Comparison of ENCODE assay signal across 8 cellular contexts in the genomic region with DNA sequence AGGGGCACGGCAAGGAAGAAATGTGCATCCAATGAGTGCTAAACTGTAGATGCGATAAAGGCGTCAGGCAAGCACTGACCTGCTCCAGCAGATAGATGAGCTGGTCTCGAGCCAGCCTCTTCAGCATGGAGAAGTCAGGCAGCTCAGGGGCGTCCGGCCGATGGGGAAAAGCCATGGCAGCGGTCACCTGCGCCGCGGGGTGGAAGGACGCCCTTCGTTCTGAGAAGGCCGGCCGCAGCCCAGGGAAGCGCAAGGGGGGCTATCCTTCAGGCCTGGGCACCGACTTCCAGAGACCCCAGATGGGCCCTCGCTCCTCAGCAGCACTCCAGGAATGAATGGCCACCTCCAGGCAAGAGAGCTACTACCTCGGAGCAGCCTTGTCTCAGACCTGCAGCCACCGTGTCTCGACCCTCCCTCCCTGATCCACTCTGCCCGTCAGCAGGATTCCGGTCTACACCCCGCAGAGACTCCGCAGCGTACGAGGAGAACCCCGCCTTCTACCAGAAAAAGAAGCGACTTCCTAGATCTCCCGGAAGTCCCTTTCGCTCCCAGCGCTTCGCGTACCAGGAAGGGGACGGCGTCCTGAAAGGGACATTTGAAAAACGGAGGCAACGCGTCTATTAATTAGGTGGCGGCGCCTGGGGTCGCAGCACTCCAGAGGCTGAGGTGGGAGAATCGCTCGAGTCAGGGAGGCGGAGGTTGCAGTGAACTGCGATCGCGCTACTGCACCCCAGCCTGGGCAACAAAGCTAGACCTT. TPM values are rescaled to one million over a fixed set of nuclear protein-coding genes. Genes with fewer than 3 reads are reported as not detected.
DNase-seq lines count a peak whose midpoint lies in the region; ATAC-seq and TF ChIP-seq lines count a peak whose summit lies in the region.

VPS33B (minus strand) TSS at position 520 of the 757 bp plus-strand sequence; CDS start at position 175, 345 bp downstream.

- peaks cover 0 to 15% (median 5%) of the 10 kb centered on the region in 4 donors for H3K4me1 ChIP-seq in right lobe of liver

- DNase-seq in Ammon's horn (ENCODE audit: low spot score) (peak; percentile 93), NCI-H748 (lab: John Stamatoyannopoulos, UW; ENCODE audit: unreplicated experiment) (peak; percentile 93), dorsolateral prefrontal cortex (peak; percentile 70 to 90 (median 87)), right lobe of liver (peak; percentile 81 to 92 (median 86))
- DNase-seq in activated CD4-positive, alpha-beta T cell treated with anti-CD3 and anti-CD28 coated beads, Interleukin-2, amount 50 U/mL, for 4 hours, result peak; percentile 74 to 77
- DNase-seq in stimulated activated CD4-positive, alpha-beta T cell treated with anti-CD3 and anti-CD28 coated beads, Interleukin-4, amount 100 ng/mL, for 24 hours, result peak; percentile 85

- H3K27me3 ChIP-seq in dorsolateral prefrontal cortex (no peaks in the 10 kb centered on the region), right lobe of liver (no peaks in the 10 kb centered on the region)

- H3K27ac ChIP-seq in dorsolateral prefrontal cortex, result peak within 1 kb of the TSS in 57 of 59 donors; percentile 5 to 92 (median 83)
- H3K27ac ChIP-seq in right lobe of liver, result peak within 1 kb of the TSS; percentile 44 to 61 (median 44)

- peak within 1 kb of the TSS; percentile 74 to 99 (median 94) for H3K4me3 ChIP-seq in dorsolateral prefrontal cortex
- peak within 1 kb of the TSS; percentile 78 to 99 (median 90) for H3K4me3 ChIP-seq in right lobe of liver

- intact Hi-C loops in dorsolateral prefrontal cortex (cut with DNase I) (loop anchor here in 1 of 2 donors (10.0 kb wide), 1 partner anchor 67 kb away; the partner anchor contains the start of gene RCCD1), right lobe of liver (cut with DNase I) (no loop called here)

- no peaks in the 10 kb centered on the region for H3K9me3 ChIP-seq in right lobe of liver

- TF ChIP-seq CTCF in dorsolateral prefrontal cortex (IDR thresholded peaks at IDR 0.05 in 54 of 56, conservative IDR thresholded peaks at IDR 0.05 in 2 of 56; ENCODE audit: low read depth in 1 of 56, partially characterized antibody in 56 of 56) (peak in 40 of 56 donors; percentile 8 to 55 (median 32)), right lobe of liver (IDR thresholded peaks at IDR 0.05) (no peak)

- no peaks in the 10 kb centered on the region for H3K36me3 ChIP-seq in right lobe of liver

- ATAC-seq in GM19328 (IDR thresholded peaks at IDR 0.05; ENCODE audit: unreplicated experiment), result peak; percentile 66
- ATAC-seq in HG03521 (IDR thresholded peaks at IDR 0.05; ENCODE audit: unreplicated experiment), result peak; percentile 46
- peak; percentile 91 to 97 (median 96) for ATAC-seq in right lobe of liver

- WGBS in right lobe of liver (ENCODE audit: insufficient coverage, low coverage, low lambda C conversion rate, missing lambda C conversion rate), result under 1% methylated on average over 13 of the region's 48 CpGs

- TF ChIP-seq POLR2A in right lobe of liver (IDR thresholded peaks at IDR 0.05), result peak; percentile 35

RNA-seq across cellular contexts. Expression of gene VPS33B, which starts in this region (rescaled TPM):
- total RNA-seq in dorsolateral prefrontal cortex (10 to 100 TPM; 12.8 to 34.6 (median 22.3) TPM), right lobe of liver (1 to 10 TPM; 4.2 to 7.3 (median 6.5) TPM)

Comparison
In these comparisons a context has a peak if more than half of its experiments do, and no peak if none do; other contexts are left out.
1. Peak in every context shown above with its lines: DNase-seq, ATAC-seq, H3K4me3 ChIP-seq and H3K27ac ChIP-seq.
2. ATAC-seq: peak in every context shown above with its lines; median percentile 96 in right lobe of liver; 66 in GM19328; 46 in HG03521.
3. CTCF ChIP-seq: peak in dorsolateral prefrontal cortex (40 of 56); none in right lobe of liver (0 of 4).